10 cellular contexts compared by ENCODE assay signal in genomic region chr4:130563891-130564418, GRCh38.
DNase-seq lines count a peak whose midpoint lies in the region; ATAC-seq and TF ChIP-seq lines count a peak whose summit lies in the region.
"Had no signal": no experiment of that assay in that cellular context is flagged by ENCODE, and none has a peak within 500 bp of the region (broad histone marks: within the 10 kb centered on the region; RNA-seq: fewer than 3 reads in every experiment).

No MANE protein-coding gene starts in this region.

- no TSS peak for BruUV-seq in Caco-2 (replicated peaks; lab: Mats Ljungman, UMichigan)

- H3K4me3 Mint-ChIP-seq in Caco-2 (ENCODE audit: unreplicated experiment), result peak overlapping the region; percentile 57
- H3K4me3 Mint-ChIP-seq: activated B cell treated with CpG ODN at 0.5 μM for 24 hours; CD4-positive, alpha-beta T cell had no signal

- POLR2A ChIA-PET in Caco-2 (lab: Charles Lee), result no interaction called here

- no peaks in the 10 kb centered on the region for H3K36me3 Mint-ChIP-seq in Caco-2 (ENCODE audit: insufficient read depth, unreplicated experiment)

- no peak for TF ChIP-seq POLR2A in esophagus squamous epithelium (IDR thresholded peaks at IDR 0.05)

- TF ChIP-seq CTCF in Caco-2 (IDR thresholded peaks at IDR 0.05; ENCODE audit: insufficient read depth in 1 of 2, low read depth in 1 of 2, low read length in 1 of 2, severe bottlenecking in 1 of 2, unreplicated experiment in 1 of 2) (no peak), esophagus squamous epithelium (IDR thresholded peaks at IDR 0.05) (no peak), psoas muscle (IDR thresholded peaks at IDR 0.05) (no peak)

- no peaks in the 10 kb centered on the region for H3K27me3 ChIP-seq in Caco-2 (replicated peaks; ENCODE audit: control insufficient read depth, insufficient read depth, low read length)
- no peaks in the 10 kb centered on the region for H3K27me3 ChIP-seq in SJSA1 (replicated peaks)
- no peaks in the 10 kb centered on the region for H3K27me3 ChIP-seq in esophagus squamous epithelium
- no peaks in the 10 kb centered on the region for H3K27me3 ChIP-seq in psoas muscle (ENCODE audit: insufficient read depth in 3 of 3, low read length in 2 of 3)

- H3K9me3 Mint-ChIP-seq in Caco-2 (ENCODE audit: unreplicated experiment), result no peaks in the 10 kb centered on the region

- intact Hi-C loops in Caco-2 (cut with micrococcal nuclease; ENCODE audit: unreplicated experiment), result loop anchor here (1.0 to 10.0 kb wide), 3 partner anchors 121 to 244 kb away; no protein-coding TSS in a partner anchor
- intact Hi-C loops in esophagus squamous epithelium (cut with DNase I), result no loop called here
- intact Hi-C loops in psoas muscle (cut with DNase I), result no loop called here

- ATAC-seq in psoas muscle, result no peak

- 22 to 33% methylated on average over 1 of the region's 1 CpG for WGBS in esophagus squamous epithelium, 2 donors
- WGBS in psoas muscle, 3 donors, result 21 to 26% (median 25%) methylated on average over 1 of the region's 1 CpG

- DNase-seq in Caco-2, result no peak
- DNase-seq in SJSA1 (ENCODE audit: low read depth in 1 of 2, low spot score in 2 of 2), result no peak
- DNase-seq in esophagus squamous epithelium (lab: John Stamatoyannopoulos, UW), result no peak
- DNase-seq in psoas muscle, result no peak
- DNase-seq in DMS 273 (lab: John Stamatoyannopoulos, UW; ENCODE audit: unreplicated experiment), result no peak
- DNase-seq in NCI-H82 (lab: John Stamatoyannopoulos, UW), result no peak
- no peak for DNase-seq in NCI-H748 (lab: John Stamatoyannopoulos, UW; ENCODE audit: unreplicated experiment)
- no peak for DNase-seq in T-helper 1 cell
- DNase-seq: activated B cell treated with CpG ODN at 0.5 μM for 24 hours; CD4-positive, alpha-beta T cell had no signal

- no peaks in the 10 kb centered on the region for H3K9me3 ChIP-seq in Caco-2
- no peaks in the 10 kb centered on the region for H3K9me3 ChIP-seq in SJSA1 (replicated peaks)
- H3K9me3 ChIP-seq in esophagus squamous epithelium, result no peaks in the 10 kb centered on the region
- H3K9me3 ChIP-seq in psoas muscle, result no peaks in the 10 kb centered on the region

- H3K4me1 Mint-ChIP-seq in Caco-2 (ENCODE audit: low read depth, unreplicated experiment), result peaks cover 19% of the 10 kb centered on the region
- H3K4me1 Mint-ChIP-seq: activated B cell treated with CpG ODN at 0.5 μM for 24 hours had no signal

- no peak overlapping the region for H3K27ac ChIP-seq in SJSA1
- no peak overlapping the region for H3K27ac ChIP-seq in esophagus squamous epithelium
- H3K27ac ChIP-seq in psoas muscle, result no peak overlapping the region

- H3K4me3 ChIP-seq in Caco-2 (ENCODE audit: low read depth, low read length) (no peak overlapping the region), SJSA1 (peak overlapping the region; percentile 17), esophagus squamous epithelium (peak overlapping the region in 3 of 4 donors; percentile 8 to 38 (median 15)), psoas muscle (peak overlapping the region; percentile 21)

- H3K27me3 Mint-ChIP-seq in Caco-2 (ENCODE audit: insufficient read depth, unreplicated experiment), result peaks cover 2% of the 10 kb centered on the region
- H3K27me3 Mint-ChIP-seq: activated B cell treated with CpG ODN at 0.5 μM for 24 hours; CD4-positive, alpha-beta T cell had no signal

- no peak overlapping the region for H3K27ac Mint-ChIP-seq in Caco-2 (ENCODE audit: unreplicated experiment)
- H3K27ac Mint-ChIP-seq: activated B cell treated with CpG ODN at 0.5 μM for 24 hours; CD4-positive, alpha-beta T cell had no signal

- H3K4me1 ChIP-seq in Caco-2, result peaks cover 13% of the 10 kb centered on the region
- no peaks in the 10 kb centered on the region for H3K4me1 ChIP-seq in SJSA1 (replicated peaks)
- H3K4me1 ChIP-seq in esophagus squamous epithelium, result no peaks in the 10 kb centered on the region
- no peaks in the 10 kb centered on the region for H3K4me1 ChIP-seq in psoas muscle

- CTCF ChIA-PET in Caco-2 (lab: Charles Lee), result interaction anchor here (1.2 kb wide), 1 partner anchor 245 kb away, joined by 8 read pairs; no protein-coding TSS in a partner anchor

- H3K36me3 ChIP-seq in Caco-2 (ENCODE audit: control insufficient read depth, insufficient read depth, low read length) (no peaks in the 10 kb centered on the region), SJSA1 (no peaks in the 10 kb centered on the region), esophagus squamous epithelium (no peaks in the 10 kb centered on the region), psoas muscle (ENCODE audit: insufficient read depth in 1 of 2, low read depth in 1 of 2) (no peaks in the 10 kb centered on the region)
